Comparison of ENCODE assay signal across 24 cellular contexts in genomic region chr10:100293067-100293466, GRCh38. TPM values are rescaled to one million over a fixed set of nuclear protein-coding genes. Genes with fewer than 3 reads are reported as not detected.
DNase-seq lines count a peak whose midpoint lies in the region; ATAC-seq, FAIRE-seq and TF ChIP-seq lines count a peak whose summit lies in the region.
"Had no signal": no experiment of that assay in that cellular context is flagged by ENCODE, and none has a peak within 500 bp of the region (broad histone marks: within the 10 kb centered on the region; RNA-seq: fewer than 3 reads in every experiment).

No MANE protein-coding gene starts in this region.

- no peak overlapping the region for H2BK15ac ChIP-seq in IMR-90 (ENCODE audit: low read depth, low read length)

- no peak for TF ChIP-seq RAD21 in IMR-90 (IDR thresholded peaks at IDR 0.05; ENCODE audit: low read length)
- TF ChIP-seq RAD21 in K562 (CRISPR knock-in tag; conservative IDR thresholded peaks at IDR 0.05 in 1 of 2, IDR thresholded peaks at IDR 0.05 in 1 of 2) = no peak

- H3K27ac ChIP-seq in BLaER1 treated with 17β-estradiol and CSF1 and Interleukin-3, amounts not matched to agents 10 nM and 100 nM = peak overlapping the region in 1 of 11 experiments; percentile 70; a peak in 1 of 22 replicates
- no peak overlapping the region for H3K27ac ChIP-seq in IMR-90 (ENCODE audit: insufficient read depth, low read length)
- H3K27ac ChIP-seq in K562 (ENCODE audit: extremely low read depth, low read depth, low read length) = no peak overlapping the region
- H3K27ac ChIP-seq: GM23248 had no signal

- H2BK20ac ChIP-seq in IMR-90 (ENCODE audit: low read depth, low read length) = no peak overlapping the region

- H3K9me3 ChIP-seq in BLaER1 treated with 17β-estradiol and CSF1 and Interleukin-3, amounts not matched to agents 10 nM and 100 nM (replicated peaks in 1 of 11) = no peaks in the 10 kb centered on the region
- no peaks in the 10 kb centered on the region for H3K9me3 ChIP-seq in IMR-90 (ENCODE audit: control insufficient read depth, insufficient read depth, low read length)
- no peaks in the 10 kb centered on the region for H3K9me3 ChIP-seq in K562 (replicated peaks; ENCODE audit: control insufficient read depth, insufficient read depth, low read depth, low read length)
- H3K9me3 ChIP-seq: A549, BE2C had no signal

- no peak overlapping the region for H2AK5ac ChIP-seq in IMR-90 (ENCODE audit: low read depth, low read length)

- H2AK9ac ChIP-seq in IMR-90 (replicated peaks; ENCODE audit: low read depth, low read length, poor library complexity) = peak overlapping the region; percentile 20

- no peak overlapping the region for H3K4ac ChIP-seq in IMR-90 (ENCODE audit: low read depth, low read length)

- H3K23ac ChIP-seq in IMR-90 (ENCODE audit: low read depth, low read length) = no peak overlapping the region

- ATAC-seq in IMR-90 (ENCODE audit: low read depth) (no peak), K562 (no peak), GM21717 (IDR thresholded peaks at IDR 0.05; ENCODE audit: unreplicated experiment) (no peak), HG02852 (IDR thresholded peaks at IDR 0.05; ENCODE audit: unreplicated experiment) (no peak)
- ATAC-seq: A549, HCT116 had no signal

- H3K9me1 ChIP-seq in IMR-90 (ENCODE audit: insufficient read depth, low read length) (no peaks in the 10 kb centered on the region), K562 (ENCODE audit: control insufficient read depth, insufficient read depth, low read length) (no peaks in the 10 kb centered on the region)

- TF ChIP-seq CTCF in IMR-90 (conservative IDR thresholded peaks at IDR 0.05; ENCODE audit: low read depth, low read length) (no peak), K562 (IDR thresholded peaks at IDR 0.05 in 2 of 3, conservative IDR thresholded peaks at IDR 0.05 in 1 of 3; ENCODE audit: insufficient read depth in 2 of 3, low read depth in 1 of 3, low read length in 3 of 3) (no peak)

- no peaks in the 10 kb centered on the region for H3K79me2 ChIP-seq in K562 (ENCODE audit: control insufficient read depth, insufficient read depth, low read length)

- no peaks in the 10 kb centered on the region for H3K27me3 ChIP-seq in BLaER1 treated with 17β-estradiol and CSF1 and Interleukin-3, amounts not matched to agents 10 nM and 100 nM
- H3K27me3 ChIP-seq in IMR-90 (ENCODE audit: control insufficient read depth, insufficient read depth, low read length) = peaks cover 36% of the 10 kb centered on the region
- peaks cover 5 to 22% of the 10 kb centered on the region in 2 experiments for H3K27me3 ChIP-seq in K562 (ENCODE audit: control insufficient read depth in 2 of 2, insufficient read depth in 2 of 2, low read length in 2 of 2)

- TF ChIP-seq POLR2A in IMR-90 (IDR thresholded peaks at IDR 0.05; ENCODE audit: low read depth, low read length) (no peak), K562 (conservative IDR thresholded peaks at IDR 0.05) (no peak)

- no peak overlapping the region for H3K9ac ChIP-seq in BLaER1 treated with 17β-estradiol and CSF1 and Interleukin-3, amounts not matched to agents 10 nM and 100 nM
- H3K9ac ChIP-seq in IMR-90 (ENCODE audit: low read depth, low read length) = no peak overlapping the region
- no peak overlapping the region for H3K9ac ChIP-seq in K562 (ENCODE audit: insufficient read depth in 1 of 2, low read depth in 2 of 2, low read length in 2 of 2)
- H3K9ac ChIP-seq: GM23248 had no signal

- no peak overlapping the region for H4K91ac ChIP-seq in IMR-90 (ENCODE audit: insufficient read depth, low read depth, low read length)

- H3K14ac ChIP-seq in IMR-90 (replicated peaks; ENCODE audit: low read depth, low read length) = no peak overlapping the region

- in situ Hi-C loops in IMR-90 (cut with MboI; ENCODE audit: low sequenced_read_pairs) (no loop called here), K562 (cut with MboI) (no loop called here)

- H2BK120ac ChIP-seq in IMR-90 (ENCODE audit: low read depth, low read length) = no peak overlapping the region

- POLR2A ChIA-PET in IMR-90 (lab: Charles Lee; ENCODE audit: unreplicated experiment) = no interaction called here
- POLR2A ChIA-PET in K562 (lab: Yijun Ruan, JAX) = interaction anchor here (1.1 kb wide), 1 partner anchor 10 kb away, joined by 3 read pairs; no protein-coding TSS in a partner anchor

- intact Hi-C loops in IMR-90 (cut with micrococcal nuclease) (no loop called here), K562 (cut with micrococcal nuclease) (no loop called here)

- BruUV-seq in IMR-90 (replicated peaks; lab: Mats Ljungman, UMichigan) (no TSS peak), K562 (replicated peaks; lab: Mats Ljungman, UMichigan) (no TSS peak)

- FAIRE-seq in K562 (lab: Jason Lieb, UNC) = no peak
- FAIRE-seq: A549, GM12892 had no signal

- peak overlapping the region in 6 of 11 experiments; percentile 24 to 87 (median 52); a peak in 10 of 22 replicates for H3K4me2 ChIP-seq in BLaER1 treated with 17β-estradiol and CSF1 and Interleukin-3, amounts not matched to agents 10 nM and 100 nM
- H3K4me2 ChIP-seq in IMR-90 (ENCODE audit: low read depth, low read length) = no peak overlapping the region
- H3K4me2 ChIP-seq in K562 (ENCODE audit: insufficient read depth, low read length) = no peak overlapping the region

- WGBS in IMR-90 (ENCODE audit: extremely low coverage in 2 of 2, insufficient read length in 1 of 2), 2 experiments = 17% methylated on average over 1 of the region's 1 CpG; no CpG with 5 or more reads in 1 of the 2 experiments
- 0% methylated on average over 1 of the region's 1 CpG for WGBS in K562 (ENCODE audit: insufficient coverage, low coverage, missing lambda C conversion rate)

- TF ChIP-seq EP300 in K562 (IDR thresholded peaks at IDR 0.05; ENCODE audit: low read length) = no peak

- H3K56ac ChIP-seq in IMR-90 (ENCODE audit: extremely low read depth, insufficient read depth, low read length) = no peak overlapping the region

- peaks cover 0 to 69% (median 29%) of the 10 kb centered on the region in 10 experiments; a peak in 14 of 20 replicates for H3K4me1 ChIP-seq in BLaER1 treated with 17β-estradiol and CSF1 and Interleukin-3, amounts not matched to agents 10 nM and 100 nM
- H3K4me1 ChIP-seq in IMR-90 (ENCODE audit: control insufficient read depth, insufficient read depth, low read length) (no peaks in the 10 kb centered on the region), K562 (replicated peaks in 1 of 2; ENCODE audit: control insufficient read depth in 2 of 2, insufficient read depth in 2 of 2, low read length in 2 of 2) (peaks cover 7% of the 10 kb centered on the region in 2 experiments; a peak in 3 of 5 replicates)
- H3K4me1 ChIP-seq: BE2C had no signal

- no peak overlapping the region for H3K4me3 ChIP-seq in BLaER1 treated with 17β-estradiol and CSF1 and Interleukin-3, amounts not matched to agents 10 nM and 100 nM
- no peak overlapping the region for H3K4me3 ChIP-seq in IMR-90 (ENCODE audit: insufficient read depth, low read depth, low read length)
- H3K4me3 ChIP-seq in K562 = no peak overlapping the region
- H3K4me3 ChIP-seq: A549, GM23248 had no signal

- no peaks in the 10 kb centered on the region for H4K20me1 ChIP-seq in BLaER1 treated with 17β-estradiol and CSF1 and Interleukin-3, amounts not matched to agents 10 nM and 100 nM
- H4K20me1 ChIP-seq in IMR-90 (ENCODE audit: insufficient read depth, low read length) (no peaks in the 10 kb centered on the region), K562 (replicated peaks; ENCODE audit: control insufficient read depth, insufficient read depth, low read length) (no peaks in the 10 kb centered on the region)

- no peak overlapping the region for H4K8ac ChIP-seq in IMR-90 (ENCODE audit: low read depth in 2 of 2, low read length in 2 of 2)

- no peak overlapping the region for H2BK5ac ChIP-seq in IMR-90 (ENCODE audit: low read depth, low read length, poor library complexity, severe bottlenecking)

- no peaks in the 10 kb centered on the region for H3K79me1 ChIP-seq in IMR-90 (ENCODE audit: low read depth in 1 of 2, low read length in 2 of 2)

- dilution Hi-C loops in IMR-90 (cut with HindIII; ENCODE audit: low sequenced_read_pairs, unreplicated experiment) = no loop called here

- H3K18ac ChIP-seq in IMR-90 (ENCODE audit: low read depth, low read length) = no peak overlapping the region

- no peak for DNase-seq in IMR-90
- no peak for DNase-seq in K562 (ENCODE audit: extremely low read depth in 1 of 4, low spot score in 3 of 4)
- DNase-seq in HuH-7 (ENCODE audit: low spot score) = no peak
- DNase-seq: 8988T; ACHN; BE2C; C1 segment of cervical spinal cord; Calu3; CD4-positive, alpha-beta memory T cell; COR-L47; DMS53; DMS79 treated with DMSO at 0.1 percent for 48 hours; GF-D8; H9 had no signal

- no peak overlapping the region for H4K5ac ChIP-seq in IMR-90 (ENCODE audit: low read depth, low read length)

- no peak overlapping the region for H2AFZ ChIP-seq in IMR-90 (replicated peaks; ENCODE audit: low read length, poor library complexity)
- no peak overlapping the region for H2AFZ ChIP-seq in K562 (ENCODE audit: low read depth, low read length)
- H2AFZ ChIP-seq: GM23248 had no signal

- no peaks in the 10 kb centered on the region for H3K36me3 ChIP-seq in BLaER1 treated with 17β-estradiol and CSF1 and Interleukin-3, amounts not matched to agents 10 nM and 100 nM
- H3K36me3 ChIP-seq in IMR-90 (ENCODE audit: control insufficient read depth, insufficient read depth, low read length) (no peaks in the 10 kb centered on the region), K562 (ENCODE audit: control insufficient read depth, insufficient read depth, low read length) (no peaks in the 10 kb centered on the region)
- H3K36me3 ChIP-seq: BE2C had no signal

- CTCF ChIA-PET in IMR-90 (lab: Yijun Ruan, JAX) (no interaction called here), K562 (lab: Yijun Ruan, JAX; ENCODE audit: low intra/inter-chr PET ratio) (no interaction called here)

RNA-seq across cellular contexts. Expression of gene BLOC1S2, which starts 6.6 kb away (rescaled TPM):
- total RNA-seq in IMR-90 (2012; rRNA removed) = 26.0 and 49.4 TPM in 2 replicates
- polyA plus RNA-seq in IMR-90 (2012; rRNA removed) = 24.3 and 28.9 TPM in 2 replicates
- polyA plus RNA-seq in IMR-90 (2012; cell fraction: cytosol; rRNA removed) = 14.4 and 15.8 TPM in 2 replicates
- 3.7 and 14.4 TPM in 2 replicates for polyA plus RNA-seq in IMR-90 (2012; cell fraction: nucleus; rRNA removed; ENCODE audit: low replicate concordance)
- total RNA-seq in K562 (2011; cell fraction: chromatin; rRNA removed; ENCODE audit: low replicate concordance) = 7.4 and 21.4 TPM in 2 replicates
- total RNA-seq in K562 (2011; cell fraction: nucleolus; rRNA removed) = 3.2 and 5.5 TPM in 2 replicates
- 6.2 and 9.9 TPM in 2 replicates for total RNA-seq in K562 (2011; cell fraction: nucleoplasm; rRNA removed)
- total RNA-seq in K562 (2014; rRNA removed) = 34.7 and 40.1 TPM in 2 replicates
- total RNA-seq in K562 (2014; rRNA removed; fragmentation: Illumina TruSeq; extraction: Trizol) = 38.0 and 43.0 TPM in 2 replicates
- 34.1 and 34.9 TPM in 2 replicates for total RNA-seq in K562 (2015; rRNA removed; fragmentation: Illumina TruSeq; extraction: Trizol)
- total RNA-seq in K562 (2021) = 28.7 and 29.5 TPM in 2 replicates
- 21.8 and 34.8 TPM in 2 replicates for polyA plus RNA-seq in K562 (2011; rRNA removed)
- polyA plus RNA-seq in K562 (2011; cell fraction: cytosol; rRNA removed) = 6.8 and 9.0 TPM in 2 replicates
- 7.8 and 8.8 TPM in 2 replicates for polyA plus RNA-seq in K562 (2011; cell fraction: nucleus; rRNA removed)
- 29.9 and 37.0 TPM in 2 replicates for polyA plus RNA-seq in K562 (2012)
- 30.2 and 31.6 TPM in 2 replicates for polyA plus RNA-seq in K562 (2014; fragmentation: Illumina TruSeq; extraction: Trizol)
- 10 to 100 TPM; 41.9 to 45.8 TPM for polyA plus RNA-seq in K562 (2014; fragmentation: Nextera tagmentation; extraction: Ambion mirVana)
- polyA plus RNA-seq in K562 (2014; rRNA removed) = 40.0 and 41.7 TPM in 2 replicates
- polyA minus RNA-seq in K562 (2011; rRNA and poly(A)+ RNA removed) = 7.4 and 11.9 TPM in 2 replicates
- polyA minus RNA-seq in K562 (2011; cell fraction: cytosol; rRNA and poly(A)+ RNA removed) = 4.4 and 7.7 TPM in 2 replicates
- 4.3 and 5.2 TPM in 2 replicates for polyA minus RNA-seq in K562 (2011; cell fraction: nucleus; rRNA and poly(A)+ RNA removed)

RNA-seq across cellular contexts. Expression of gene CWF19L1, which starts 25.6 kb away (rescaled TPM):
- total RNA-seq in IMR-90 (2012; rRNA removed) (26.7 and 30.8 TPM in 2 replicates), K562 (2014; rRNA removed) (24.8 and 25.3 TPM in 2 replicates), K562 (2014; rRNA removed; fragmentation: Illumina TruSeq; extraction: Trizol) (36.2 and 38.8 TPM in 2 replicates), K562 (2015; rRNA removed; fragmentation: Illumina TruSeq; extraction: Trizol) (32.3 and 32.6 TPM in 2 replicates), K562 (2021) (30.9 and 33.6 TPM in 2 replicates)
- polyA plus RNA-seq in IMR-90 (2012; rRNA removed) (8.8 and 10.2 TPM in 2 replicates), K562 (2011; rRNA removed) (23.1 and 27.2 TPM in 2 replicates), K562 (2014; fragmentation: Illumina TruSeq; extraction: Trizol) (23.5 and 28.0 TPM in 2 replicates), K562 (2014; fragmentation: Nextera tagmentation; extraction: Ambion mirVana) (10 to 100 TPM; 41.9 to 49.9 TPM), K562 (2014; rRNA removed) (19.5 and 20.0 TPM in 2 replicates)
- polyA plus RNA-seq in IMR-90 (2012; cell fraction: cytosol; rRNA removed) = 2.0 and 4.1 TPM in 2 replicates
- polyA plus RNA-seq in IMR-90 (2012; cell fraction: nucleus; rRNA removed; ENCODE audit: low replicate concordance) = 5.1 and 17.4 TPM in 2 replicates
- total RNA-seq in K562 (2011; cell fraction: chromatin; rRNA removed; ENCODE audit: low replicate concordance) = 19.4 and 30.6 TPM in 2 replicates
- total RNA-seq in K562 (2011; cell fraction: nucleolus; rRNA removed) = 11.8 and 12.9 TPM in 2 replicates
- total RNA-seq in K562 (2011; cell fraction: nucleoplasm; rRNA removed) = 17.5 and 24.7 TPM in 2 replicates
- 9.7 and 12.8 TPM in 2 replicates for polyA plus RNA-seq in K562 (2011; cell fraction: cytosol; rRNA removed)
- 15.1 and 15.6 TPM in 2 replicates for polyA plus RNA-seq in K562 (2011; cell fraction: nucleus; rRNA removed)
- 13.1 and 18.0 TPM in 2 replicates for polyA plus RNA-seq in K562 (2012)
- 39.9 and 41.0 TPM in 2 replicates for polyA minus RNA-seq in K562 (2011; rRNA and poly(A)+ RNA removed)
- polyA minus RNA-seq in K562 (2011; cell fraction: cytosol; rRNA and poly(A)+ RNA removed) = 12.8 and 21.3 TPM in 2 replicates
- polyA minus RNA-seq in K562 (2011; cell fraction: nucleus; rRNA and poly(A)+ RNA removed) = 5.0 and 9.4 TPM in 2 replicates

RNA-seq across cellular contexts. Expression of gene PKD2L1, which starts 37.0 kb away (rescaled TPM):
- total RNA-seq in IMR-90 (2012; rRNA removed) = not detected in 2 replicates
- polyA plus RNA-seq in IMR-90 (2012; rRNA removed) = not detected in 2 replicates
- polyA plus RNA-seq in IMR-90 (2012; cell fraction: cytosol; rRNA removed) = not detected in 2 replicates
- polyA plus RNA-seq in IMR-90 (2012; cell fraction: nucleus; rRNA removed; ENCODE audit: low replicate concordance) = not detected in 2 replicates
- not detected in 2 replicates for total RNA-seq in K562 (2011; cell fraction: chromatin; rRNA removed; ENCODE audit: low replicate concordance)
- total RNA-seq in K562 (2011; cell fraction: nucleolus; rRNA removed) = not detected in 2 replicates
- total RNA-seq in K562 (2011; cell fraction: nucleoplasm; rRNA removed) = not detected in 2 replicates
- total RNA-seq in K562 (2014; rRNA removed) = not detected in 2 replicates
- total RNA-seq in K562 (2014; rRNA removed; fragmentation: Illumina TruSeq; extraction: Trizol) = not detected in 2 replicates
- total RNA-seq in K562 (2015; rRNA removed; fragmentation: Illumina TruSeq; extraction: Trizol) = not detected in 2 replicates
- not detected in 2 replicates for total RNA-seq in K562 (2021)
- not detected in 2 replicates for polyA plus RNA-seq in K562 (2011; rRNA removed)
- polyA plus RNA-seq in K562 (2011; cell fraction: cytosol; rRNA removed) = not detected in 2 replicates
- polyA plus RNA-seq in K562 (2011; cell fraction: nucleus; rRNA removed) = 0.04 TPM in 1 of 2 replicates, not detected in the other
- 0.30 TPM in 1 of 2 replicates, not detected in the other for polyA plus RNA-seq in K562 (2012)
- not detected in 2 replicates for polyA plus RNA-seq in K562 (2014; fragmentation: Illumina TruSeq; extraction: Trizol)
- polyA plus RNA-seq in K562 (2014; fragmentation: Nextera tagmentation; extraction: Ambion mirVana) = not detected
- polyA plus RNA-seq in K562 (2014; rRNA removed) = not detected in 2 replicates
- polyA minus RNA-seq in K562 (2011; rRNA and poly(A)+ RNA removed) = not detected in 2 replicates
- not detected in 2 replicates for polyA minus RNA-seq in K562 (2011; cell fraction: cytosol; rRNA and poly(A)+ RNA removed)
- not detected in 2 replicates for polyA minus RNA-seq in K562 (2011; cell fraction: nucleus; rRNA and poly(A)+ RNA removed)
- total RNA-seq: Calu3; CD4-positive, alpha-beta memory T cell; Daoy; G401; GM23248; H4 had no signal
- polyA plus RNA-seq: CD4-positive, alpha-beta memory T cell; GM23248 had no signal

RNA-seq across cellular contexts. Expression of gene SCD, which starts 54.0 kb away (rescaled TPM):
- total RNA-seq in IMR-90 (2012; rRNA removed) (49.2 and 50.7 TPM in 2 replicates), K562 (2014; rRNA removed) (114 and 153 TPM in 2 replicates), K562 (2014; rRNA removed; fragmentation: Illumina TruSeq; extraction: Trizol) (156 and 167 TPM in 2 replicates), K562 (2015; rRNA removed; fragmentation: Illumina TruSeq; extraction: Trizol) (159 and 165 TPM in 2 replicates), K562 (2021) (278 and 287 TPM in 2 replicates)
- polyA plus RNA-seq in IMR-90 (2012; rRNA removed) (56.6 and 65.1 TPM in 2 replicates), K562 (2011; rRNA removed) (486 and 648 TPM in 2 replicates), K562 (2014; fragmentation: Illumina TruSeq; extraction: Trizol) (279 and 309 TPM in 2 replicates), K562 (2014; fragmentation: Nextera tagmentation; extraction: Ambion mirVana) (100 to 1,000 TPM; 188 to 258 TPM), K562 (2014; rRNA removed) (166 and 184 TPM in 2 replicates)
- polyA plus RNA-seq in IMR-90 (2012; cell fraction: cytosol; rRNA removed) = 31.2 and 34.4 TPM in 2 replicates
- 9.7 and 25.2 TPM in 2 replicates for polyA plus RNA-seq in IMR-90 (2012; cell fraction: nucleus; rRNA removed; ENCODE audit: low replicate concordance)
- 359 and 388 TPM in 2 replicates for total RNA-seq in K562 (2011; cell fraction: chromatin; rRNA removed; ENCODE audit: low replicate concordance)
- 494 and 521 TPM in 2 replicates for total RNA-seq in K562 (2011; cell fraction: nucleolus; rRNA removed)
- total RNA-seq in K562 (2011; cell fraction: nucleoplasm; rRNA removed) = 684 and 892 TPM in 2 replicates
- polyA plus RNA-seq in K562 (2011; cell fraction: cytosol; rRNA removed) = 380 and 627 TPM in 2 replicates
- polyA plus RNA-seq in K562 (2011; cell fraction: nucleus; rRNA removed) = 141 and 221 TPM in 2 replicates
- polyA plus RNA-seq in K562 (2012) = 255 and 256 TPM in 2 replicates
- 582 and 700 TPM in 2 replicates for polyA minus RNA-seq in K562 (2011; rRNA and poly(A)+ RNA removed)
- polyA minus RNA-seq in K562 (2011; cell fraction: cytosol; rRNA and poly(A)+ RNA removed) = 320 and 376 TPM in 2 replicates
- polyA minus RNA-seq in K562 (2011; cell fraction: nucleus; rRNA and poly(A)+ RNA removed) = 39.0 and 97.6 TPM in 2 replicates

Comparison
In these comparisons a context has a peak if more than half of its experiments do, and no peak if none do; other contexts are left out.
1. H3K4me2 ChIP-seq: peak in BLaER1 treated with 17β-estradiol and CSF1 and Interleukin-3, amounts not matched to agents 10 nM and 100 nM (6 of 11); none in IMR-90 (single experiment) and K562 (single experiment).